20 cellular contexts compared by ENCODE assay signal in genomic region chr11:13023423-13023822, GRCh38. TPM values are rescaled to one million over a fixed set of nuclear protein-coding genes. Genes with fewer than 3 reads are reported as not detected.
DNase-seq lines count a peak whose midpoint lies in the region; ATAC-seq and TF ChIP-seq lines count a peak whose summit lies in the region.
"Had no signal": no experiment of that assay in that cellular context is flagged by ENCODE, and none has a peak within 500 bp of the region (broad histone marks: within the 10 kb centered on the region; RNA-seq: fewer than 3 reads in every experiment).

No MANE protein-coding gene starts in this region.

- H3K4me2 ChIP-seq in mammary epithelial cell (ENCODE audit: insufficient read depth, low read depth, low read length), result no peak overlapping the region
- H3K4me2 ChIP-seq: BLaER1 had no signal

- WGBS in mammary epithelial cell (ENCODE audit: low coverage, missing lambda C conversion rate), result 70% methylated on average over 5 of the region's 5 CpGs
- 59 to 62% methylated on average over 4 to 5 of the region's 5 CpGs for WGBS in endodermal cell (ENCODE audit: insufficient coverage in 1 of 2, insufficient read length in 1 of 2), 2 experiments

- no peak overlapping the region for H3K27ac ChIP-seq in mammary epithelial cell (ENCODE audit: insufficient read depth, low read depth, low read length)
- H3K27ac ChIP-seq in breast epithelium, result no peak overlapping the region
- H3K27ac ChIP-seq in endodermal cell (ENCODE audit: low read depth, low read length), result no peak overlapping the region
- H3K27ac ChIP-seq: BLaER1, GM23248 had no signal

- no peaks in the 10 kb centered on the region for H3K9me3 Mint-ChIP-seq in endodermal cell
- no peaks in the 10 kb centered on the region for H3K9me3 Mint-ChIP-seq in nephron progenitor cell
- peaks cover 10% of the 10 kb centered on the region for H3K9me3 Mint-ChIP-seq in progenitor cell of endocrine pancreas (ENCODE audit: low read depth)
- H3K9me3 Mint-ChIP-seq: HFFc6 had no signal

- H3K36me3 ChIP-seq in mammary epithelial cell (ENCODE audit: insufficient read depth, low read length) (no peaks in the 10 kb centered on the region), breast epithelium (no peaks in the 10 kb centered on the region), endodermal cell (ENCODE audit: control insufficient read depth, insufficient read depth, low read length) (no peaks in the 10 kb centered on the region), mucosa of descending colon (ENCODE audit: low read depth) (no peaks in the 10 kb centered on the region)
- H3K36me3 ChIP-seq: BLaER1 had no signal

- TF ChIP-seq CTCF in mammary epithelial cell (conservative IDR thresholded peaks at IDR 0.05 in 1 of 2, IDR thresholded peaks at IDR 0.05 in 1 of 2; ENCODE audit: extremely low read depth in 1 of 2, insufficient read depth in 1 of 2, low read depth in 1 of 2, low read length in 2 of 2) (no peak), breast epithelium (IDR thresholded peaks at IDR 0.05) (no peak), endodermal cell (conservative IDR thresholded peaks at IDR 0.05) (no peak), nephron progenitor cell (IDR thresholded peaks at IDR 0.05) (no peak), progenitor cell of endocrine pancreas (IDR thresholded peaks at IDR 0.05; ENCODE audit: unreplicated experiment) (no peak), mucosa of descending colon (IDR thresholded peaks at IDR 0.05) (no peak)

- intact Hi-C loops in mammary epithelial cell (cut with micrococcal nuclease), result no loop called here
- intact Hi-C loops in breast epithelium (cut with DNase I; ENCODE audit: low total_unique reads), result no loop called here
- intact Hi-C loops in mucosa of descending colon (cut with DNase I, micrococcal nuclease), result no loop called here

- no peak overlapping the region for H3K9ac ChIP-seq in mammary epithelial cell (ENCODE audit: insufficient read depth, low read length)
- H3K9ac ChIP-seq in endodermal cell (ENCODE audit: extremely low read depth, low read length, poor library complexity, severe bottlenecking), result no peak overlapping the region
- H3K9ac ChIP-seq: BLaER1, GM23248 had no signal

- no TSS peak for BruUV-seq in mammary epithelial cell (replicated peaks; lab: Mats Ljungman, UMichigan)

- no peaks in the 10 kb centered on the region for H4K20me1 ChIP-seq in mammary epithelial cell (ENCODE audit: insufficient read depth, low read length)
- H4K20me1 ChIP-seq: BLaER1 had no signal

- DNase-seq in mammary epithelial cell (no peak), breast epithelium (ENCODE audit: low spot score in 2 of 2) (no peak), endodermal cell (no peak), nephron progenitor cell (no peak), progenitor cell of endocrine pancreas (ENCODE audit: low spot score, unreplicated experiment) (no peak), inferior parietal cortex (ENCODE audit: extremely low spot score) (no peak), amygdala (lab: John Stamatoyannopoulos, UW) (no peak), mucosa of descending colon (no peak)
- DNase-seq: 8988T; CD4-positive, alpha-beta memory T cell; DMS153; DMS79; GDM1; GM23248; H7; HFFc6 had no signal

- no peaks in the 10 kb centered on the region for H3K79me2 ChIP-seq in mammary epithelial cell (ENCODE audit: insufficient read depth, low read length)

- H3K27me3 ChIP-seq in mammary epithelial cell (ENCODE audit: insufficient read depth, low read length), result no peaks in the 10 kb centered on the region
- no peaks in the 10 kb centered on the region for H3K27me3 ChIP-seq in breast epithelium
- no peaks in the 10 kb centered on the region for H3K27me3 ChIP-seq in endodermal cell (ENCODE audit: control insufficient read depth, insufficient read depth, low read length, poor library complexity, severe bottlenecking)
- H3K27me3 ChIP-seq: BLaER1 had no signal

- H3K4me3 ChIP-seq in mammary epithelial cell (replicated peaks in 1 of 3; ENCODE audit: insufficient read depth in 1 of 3, low read depth in 2 of 3, low read length in 3 of 3) (no peak overlapping the region), breast epithelium (no peak overlapping the region), endodermal cell (ENCODE audit: low read length) (peak overlapping the region; percentile 47), mucosa of descending colon (no peak overlapping the region)
- H3K4me3 ChIP-seq: BLaER1, GM23248 had no signal

- dilution Hi-C loops in mammary epithelial cell (cut with HindIII; ENCODE audit: low sequenced_read_pairs), result no loop called here

- no peaks in the 10 kb centered on the region for H3K36me3 Mint-ChIP-seq in endodermal cell (ENCODE audit: low read depth)
- H3K36me3 Mint-ChIP-seq in nephron progenitor cell (ENCODE audit: low read depth), result no peaks in the 10 kb centered on the region
- H3K36me3 Mint-ChIP-seq in progenitor cell of endocrine pancreas (ENCODE audit: insufficient read depth), result peaks cover 3% of the 10 kb centered on the region
- H3K36me3 Mint-ChIP-seq: CD14-positive monocyte; CD4-positive, alpha-beta memory T cell had no signal

- no peaks in the 10 kb centered on the region for H3K27me3 Mint-ChIP-seq in endodermal cell (ENCODE audit: insufficient read depth)
- H3K27me3 Mint-ChIP-seq in nephron progenitor cell (ENCODE audit: low read depth, poor library complexity), result peaks cover 3% of the 10 kb centered on the region
- H3K27me3 Mint-ChIP-seq in progenitor cell of endocrine pancreas, result no peaks in the 10 kb centered on the region

- H3K4me1 Mint-ChIP-seq in endodermal cell, result peaks cover 26% of the 10 kb centered on the region
- H3K4me1 Mint-ChIP-seq in nephron progenitor cell, result peaks cover 17% of the 10 kb centered on the region
- peaks cover 20% of the 10 kb centered on the region for H3K4me1 Mint-ChIP-seq in progenitor cell of endocrine pancreas (ENCODE audit: low read depth)
- H3K4me1 Mint-ChIP-seq: CD14-positive monocyte; CD4-positive, alpha-beta memory T cell had no signal

- no peak for TF ChIP-seq POLR2A in breast epithelium (IDR thresholded peaks at IDR 0.05)

- H3K27ac Mint-ChIP-seq in endodermal cell, result peak overlapping the region; percentile 52
- H3K27ac Mint-ChIP-seq in nephron progenitor cell, result peak overlapping the region; percentile 31
- peak overlapping the region; percentile 57 for H3K27ac Mint-ChIP-seq in progenitor cell of endocrine pancreas
- H3K27ac Mint-ChIP-seq: CD14-positive monocyte; CD4-positive, alpha-beta memory T cell; HFFc6 had no signal

- ATAC-seq in mucosa of descending colon, result no peak
- ATAC-seq: HCT116 had no signal

- no peak overlapping the region for H3K4me3 Mint-ChIP-seq in endodermal cell
- H3K4me3 Mint-ChIP-seq in nephron progenitor cell, result no peak overlapping the region
- H3K4me3 Mint-ChIP-seq in progenitor cell of endocrine pancreas (ENCODE audit: low read depth), result no peak overlapping the region
- H3K4me3 Mint-ChIP-seq: CD14-positive monocyte; CD4-positive, alpha-beta memory T cell; HFFc6 had no signal

- H3K4me1 ChIP-seq in mammary epithelial cell (ENCODE audit: insufficient read depth, low read length) (no peaks in the 10 kb centered on the region), breast epithelium (no peaks in the 10 kb centered on the region), endodermal cell (ENCODE audit: control insufficient read depth, insufficient read depth, low read length) (peaks cover 17% of the 10 kb centered on the region), mucosa of descending colon (ENCODE audit: low read depth) (no peaks in the 10 kb centered on the region)
- H3K4me1 ChIP-seq: BLaER1 had no signal

- H3K9me3 ChIP-seq in mammary epithelial cell (replicated peaks; ENCODE audit: insufficient read depth, low read length) (no peaks in the 10 kb centered on the region), breast epithelium (no peaks in the 10 kb centered on the region), endodermal cell (ENCODE audit: control insufficient read depth, low read length) (no peaks in the 10 kb centered on the region), mucosa of descending colon (no peaks in the 10 kb centered on the region)
- H3K9me3 ChIP-seq: BLaER1 had no signal

- CTCF ChIA-PET in mammary epithelial cell (lab: Charles Lee; ENCODE audit: low non-redundant PET), result no interaction called here

- in situ Hi-C loops in mammary epithelial cell (cut with MboI; ENCODE audit: low sequenced_read_pairs in 2 of 2), result no loop called here

- H2AFZ ChIP-seq in mammary epithelial cell (ENCODE audit: low read depth, low read length), result peak overlapping the region; percentile 32
- H2AFZ ChIP-seq: GM23248 had no signal

RNA-seq across cellular contexts. Expression of gene RASSF10, which starts 14.3 kb away (rescaled TPM):
- total RNA-seq in mammary epithelial cell, result 1 to 10 TPM; 6.0 to 7.5 TPM
- polyA plus RNA-seq in mammary epithelial cell, result 2.1 TPM
- 1.9 TPM for polyA minus RNA-seq in mammary epithelial cell
- 1 to 10 TPM in 2 of 3 donors, under 1 TPM in 1; 0.16 to 9.7 (median 3.9) TPM for total RNA-seq in breast epithelium
- total RNA-seq in endodermal cell, result 10 to 100 TPM; 29.1 to 30.8 TPM
- polyA plus RNA-seq in endodermal cell (2013, experiment 1 of 2), result 2.7 TPM
- polyA plus RNA-seq in endodermal cell (2013, experiment 2 of 2), result 2.7 TPM
- 21.7 and 24.4 TPM in 2 replicates for total RNA-seq in progenitor cell of endocrine pancreas
- under 1 TPM; 0.57 to 0.67 (median 0.63) TPM for total RNA-seq in mucosa of descending colon
- total RNA-seq: CD4-positive, alpha-beta memory T cell; GM23248; HFFc6 had no signal
- polyA plus RNA-seq: AG04450; CD14-positive monocyte; CD4-positive, alpha-beta memory T cell; GM23248 had no signal
